Comparison of ENCODE assay signal across 13 cellular contexts in the genomic region with DNA sequence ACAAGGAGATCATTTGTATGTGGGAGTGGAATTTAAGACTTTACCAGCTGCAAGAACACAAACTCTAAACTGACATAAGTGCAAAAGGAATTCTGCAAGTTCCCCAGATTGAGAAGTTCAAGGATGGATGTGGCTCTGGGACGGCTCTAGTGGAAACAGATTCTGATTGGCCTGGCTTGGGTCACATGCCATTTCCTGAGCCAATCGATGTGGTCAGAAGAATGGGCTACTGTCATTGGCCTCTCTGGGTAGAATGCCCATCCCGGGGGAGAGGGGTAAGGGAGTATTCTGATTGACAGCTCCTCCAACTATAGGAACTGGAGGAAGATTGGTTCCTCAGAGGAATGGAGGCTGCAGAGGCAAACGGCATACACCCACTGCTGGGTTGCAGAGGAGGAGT. TPM values are rescaled to one million over a fixed set of nuclear protein-coding genes. Genes with fewer than 3 reads are reported as not detected.
DNase-seq lines count a peak whose midpoint lies in the region; ATAC-seq and TF ChIP-seq lines count a peak whose summit lies in the region.
"Had no signal": no experiment of that assay in that cellular context is flagged by ENCODE, and none has a peak within 500 bp of the region (broad histone marks: within the 10 kb centered on the region; RNA-seq: fewer than 3 reads in every experiment).

No MANE protein-coding gene starts in this region.

- CTCF ChIA-PET in activated B cell treated with CpG ODN at 0.5 μM for 24 hours (lab: Charles Lee) = interaction anchor here (3.6 to 7.2 kb wide), 2 partner anchors 43 to 199 kb away, joined by 17 to 57 read pairs; no protein-coding TSS in a partner anchor

- H3K56ac ChIP-seq in mesendoderm (ENCODE audit: low read length) = no peak overlapping the region

- no peak overlapping the region for H4K8ac ChIP-seq in mesendoderm (ENCODE audit: low read depth, low read length)

- no peaks in the 10 kb centered on the region for H3K79me2 ChIP-seq in KMS-11 (ENCODE audit: insufficient read depth, low read depth)
- no peaks in the 10 kb centered on the region for H3K79me2 ChIP-seq in mesendoderm (ENCODE audit: control insufficient read depth, insufficient read depth, low read length)
- H3K79me2 ChIP-seq: parathyroid adenoma had no signal

- intact Hi-C loops in activated B cell treated with CpG ODN at 0.5 μM for 24 hours (cut with micrococcal nuclease) = loop anchor here (5.0 to 10.0 kb wide), 3 partner anchors 208 to 1044 kb away; partner anchors contain the start of gene SRSF10

- H2AK5ac ChIP-seq in mesendoderm (ENCODE audit: low read length) = no peak overlapping the region

- no peak overlapping the region for H3K4ac ChIP-seq in mesendoderm (ENCODE audit: low read depth, low read length)

- peak overlapping the region; percentile 94; the same call in 1 of the 2 replicates for H3K27ac ChIP-seq in KMS-11
- H3K27ac ChIP-seq in mesendoderm (ENCODE audit: low read depth, low read length) = no peak overlapping the region
- H3K27ac ChIP-seq: parathyroid adenoma had no signal

- no peak for DNase-seq in activated T-cell treated with anti-CD3 and anti-CD28 coated beads, Interleukin-2, amount 50 U/mL, for 72 hours
- DNase-seq in activated T-cell treated with anti-CD3 and anti-CD28 coated beads, Interleukin-2, amount 50 U/mL, for 4 hours = no peak
- DNase-seq in activated B cell treated with CpG ODN at 0.5 μM for 24 hours = no peak
- DNase-seq in mesendoderm = peak; percentile 59
- no peak for DNase-seq in HT-29 (ENCODE audit: low spot score)
- no peak for DNase-seq in GM13976 (ENCODE audit: low spot score)
- DNase-seq: NCI-H1092, NCI-H510A had no signal

- in situ Hi-C loops in GM13976 (cut with MboI; ENCODE audit: low sequenced_read_pairs, unreplicated experiment) = no loop called here

- peaks cover 3 to 8% of the 10 kb centered on the region in 2 donors for H3K36me3 Mint-ChIP-seq in activated T-cell treated with anti-CD3 and anti-CD28 coated beads, Interleukin-2, amount 50 U/mL, for 72 hours (ENCODE audit: insufficient read depth in 2 of 2)
- H3K36me3 Mint-ChIP-seq in activated T-cell treated with anti-CD3 and anti-CD28 coated beads, Interleukin-2, amount 50 U/mL, for 4 hours (ENCODE audit: insufficient read depth) = no peaks in the 10 kb centered on the region
- H3K36me3 Mint-ChIP-seq in activated B cell treated with CpG ODN at 0.5 μM for 24 hours (ENCODE audit: low read depth) = no peaks in the 10 kb centered on the region

- H3K4me3 ChIP-seq in KMS-11 (IDR thresholded peaks at IDR 0.05; ENCODE audit: insufficient read depth, low read depth, low read length) (no peak overlapping the region), mesendoderm (ENCODE audit: low read length) (no peak overlapping the region)

- peaks cover 2 to 3% of the 10 kb centered on the region in 2 donors for H3K9me3 Mint-ChIP-seq in activated T-cell treated with anti-CD3 and anti-CD28 coated beads, Interleukin-2, amount 50 U/mL, for 72 hours
- H3K9me3 Mint-ChIP-seq in activated T-cell treated with anti-CD3 and anti-CD28 coated beads, Interleukin-2, amount 50 U/mL, for 4 hours = peaks cover 4% of the 10 kb centered on the region
- H3K9me3 Mint-ChIP-seq in activated B cell treated with CpG ODN at 0.5 μM for 24 hours = no peaks in the 10 kb centered on the region

- H3K23ac ChIP-seq in mesendoderm (ENCODE audit: low read length) = no peak overlapping the region

- no peaks in the 10 kb centered on the region for H4K20me1 ChIP-seq in KMS-11 (ENCODE audit: insufficient read depth)

- no peak overlapping the region for H2BK120ac ChIP-seq in mesendoderm (ENCODE audit: low read depth, low read length)

- TF ChIP-seq CTCF in KMS-11 (conservative IDR thresholded peaks at IDR 0.05; ENCODE audit: low read depth, low read length) (no peak), activated B cell treated with CpG ODN at 0.5 μM for 24 hours (IDR thresholded peaks at IDR 0.05) (no peak), GM13976 (IDR thresholded peaks at IDR 0.05; ENCODE audit: borderline replicate concordance, control extremely low read depth, extremely low read depth, insufficient read depth, missing control alignments) (no peak)

- H3K4me1 ChIP-seq in KMS-11 (ENCODE audit: low read depth, poor library complexity, severe bottlenecking) (peaks cover 54% of the 10 kb centered on the region), mesendoderm (ENCODE audit: control insufficient read depth, low read depth, low read length) (no peaks in the 10 kb centered on the region)
- H3K4me1 ChIP-seq: parathyroid adenoma had no signal

- POLR2A ChIA-PET in activated B cell treated with CpG ODN at 0.5 μM for 24 hours (lab: Charles Lee) = interaction anchor here (3.2 to 8.7 kb wide), 3 partner anchors 40 to 223 kb away, joined by 17 to 96 read pairs (median 49); partner anchors contain the start of gene NIPAL3

- H3K18ac ChIP-seq in mesendoderm (ENCODE audit: low read length) = no peak overlapping the region

- no peak for ATAC-seq in activated T-cell treated with anti-CD3 and anti-CD28 coated beads, Interleukin-2, amount 50 U/mL, for 72 hours (replicated peaks in 1 of 2)
- ATAC-seq in activated T-cell treated with anti-CD3 and anti-CD28 coated beads, Interleukin-2, amount 50 U/mL, for 4 hours = no peak
- ATAC-seq in activated B cell treated with CpG ODN at 0.5 μM for 24 hours (ENCODE audit: low read depth) (no peak), HG02870 (IDR thresholded peaks at IDR 0.05; ENCODE audit: unreplicated experiment) (no peak)

- 0 out of 2 replicates have a peak overlapping the region, but pooled peaks have one; percentile 62 for H3K9ac ChIP-seq in KMS-11
- no peak overlapping the region for H3K9ac ChIP-seq in mesendoderm (ENCODE audit: low read length)
- H3K9ac ChIP-seq: parathyroid adenoma had no signal

- peaks cover 82% of the 10 kb centered on the region for H3K4me1 Mint-ChIP-seq in activated T-cell treated with anti-CD3 and anti-CD28 coated beads, Interleukin-2, amount 50 U/mL, for 72 hours (ENCODE audit: low read depth)
- peaks cover 50% of the 10 kb centered on the region for H3K4me1 Mint-ChIP-seq in activated T-cell treated with anti-CD3 and anti-CD28 coated beads, Interleukin-2, amount 50 U/mL, for 4 hours (ENCODE audit: low read depth)
- peaks cover 71% of the 10 kb centered on the region for H3K4me1 Mint-ChIP-seq in activated B cell treated with CpG ODN at 0.5 μM for 24 hours

- H3K36me3 ChIP-seq in KMS-11 (ENCODE audit: insufficient read depth) (no peaks in the 10 kb centered on the region), mesendoderm (ENCODE audit: control insufficient read depth, insufficient read depth, low read length) (no peaks in the 10 kb centered on the region)

- H3K4me2 ChIP-seq in KMS-11 = peak overlapping the region; percentile 42; the same call in 1 of the 2 replicates
- no peak overlapping the region for H3K4me2 ChIP-seq in mesendoderm (ENCODE audit: low read length)

- peak overlapping the region; percentile 41 for H3K27ac Mint-ChIP-seq in activated T-cell treated with anti-CD3 and anti-CD28 coated beads, Interleukin-2, amount 50 U/mL, for 72 hours
- peak overlapping the region; percentile 98 for H3K27ac Mint-ChIP-seq in activated B cell treated with CpG ODN at 0.5 μM for 24 hours

- H3K79me1 ChIP-seq in mesendoderm (ENCODE audit: low read length) = no peaks in the 10 kb centered on the region

- H2AFZ ChIP-seq in KMS-11 (ENCODE audit: low read depth) = no peak overlapping the region
- H2AFZ ChIP-seq: parathyroid adenoma had no signal

- H2BK5ac ChIP-seq in mesendoderm (ENCODE audit: low read length) = no peak overlapping the region

- H3K27me3 Mint-ChIP-seq in activated T-cell treated with anti-CD3 and anti-CD28 coated beads, Interleukin-2, amount 50 U/mL, for 72 hours (ENCODE audit: low read depth) = no peaks in the 10 kb centered on the region
- peaks cover 2% of the 10 kb centered on the region for H3K27me3 Mint-ChIP-seq in activated T-cell treated with anti-CD3 and anti-CD28 coated beads, Interleukin-2, amount 50 U/mL, for 4 hours (ENCODE audit: low read depth)
- H3K27me3 Mint-ChIP-seq in activated B cell treated with CpG ODN at 0.5 μM for 24 hours = no peaks in the 10 kb centered on the region

- no peak overlapping the region for H3K4me3 Mint-ChIP-seq in activated T-cell treated with anti-CD3 and anti-CD28 coated beads, Interleukin-2, amount 50 U/mL, for 72 hours
- no peak overlapping the region for H3K4me3 Mint-ChIP-seq in activated T-cell treated with anti-CD3 and anti-CD28 coated beads, Interleukin-2, amount 50 U/mL, for 4 hours
- no peak overlapping the region for H3K4me3 Mint-ChIP-seq in activated B cell treated with CpG ODN at 0.5 μM for 24 hours

- H4K5ac ChIP-seq in mesendoderm (ENCODE audit: low read length) = no peak overlapping the region

- no peak overlapping the region for H2BK15ac ChIP-seq in mesendoderm (replicated peaks; ENCODE audit: low read depth)

- no CpG with 5 or more reads among the region's 4 CpGs for WGBS in mesendoderm (ENCODE audit: extremely low coverage, insufficient coverage, low lambda C conversion rate)

- no peaks in the 10 kb centered on the region for H3K27me3 ChIP-seq in KMS-11 (ENCODE audit: insufficient read depth, low read depth)
- no peaks in the 10 kb centered on the region for H3K27me3 ChIP-seq in mesendoderm (ENCODE audit: insufficient read depth, low read length, poor library complexity)

RNA-seq across cellular contexts. Expression of gene IFNLR1, which starts 6.0 kb away (rescaled TPM):
- 10 to 100 TPM; 11.8 to 19.2 TPM for total RNA-seq in activated T-cell treated with anti-CD3 and anti-CD28 coated beads, Interleukin-2, amount 50 U/mL, for 72 hours
- total RNA-seq in activated T-cell treated with anti-CD3 and anti-CD28 coated beads, Interleukin-2, amount 50 U/mL, for 4 hours = 1 to 10 TPM; 3.4 to 5.1 (median 4.6) TPM
- 38.6 and 39.2 TPM in 2 replicates for total RNA-seq in activated B cell treated with CpG ODN at 0.5 μM for 24 hours
- 7.5 TPM for polyA plus RNA-seq in mesendoderm (2013, experiment 1 of 2)
- polyA plus RNA-seq in mesendoderm (2013, experiment 2 of 2) = 6.8 TPM
- 3.3 and 3.5 TPM in 2 replicates for total RNA-seq in HT-29 (2014; rRNA removed; shearing (Covaris generic))

RNA-seq across cellular contexts. Expression of gene IL22RA1, which starts 50.1 kb away (rescaled TPM):
- total RNA-seq in activated T-cell treated with anti-CD3 and anti-CD28 coated beads, Interleukin-2, amount 50 U/mL, for 72 hours = not detected
- total RNA-seq in activated T-cell treated with anti-CD3 and anti-CD28 coated beads, Interleukin-2, amount 50 U/mL, for 4 hours = under 1 TPM in 1 of 3 donors, not detected in 2; 0.08 TPM
- total RNA-seq in activated B cell treated with CpG ODN at 0.5 μM for 24 hours = 0.09 TPM in 1 of 2 replicates, not detected in the other
- polyA plus RNA-seq in mesendoderm (2013, experiment 1 of 2) = 0.14 TPM
- polyA plus RNA-seq in mesendoderm (2013, experiment 2 of 2) = 0.11 TPM
- total RNA-seq in HT-29 (2014; rRNA removed; shearing (Covaris generic)) = 21.7 and 32.8 TPM in 2 replicates
- total RNA-seq: epithelial cell of proximal tubule, mesenteric fat pad had no signal

Comparison
In these comparisons a context has a peak if more than half of its experiments do, and no peak if none do; other contexts are left out.
1. RNA of gene IL22RA1, which starts 50.1 kb away (total RNA-seq): 21.7 to 32.8 TPM in HT-29; 0.09 TPM in activated B cell treated with CpG ODN at 0.5 μM for 24 hours, 0.08 TPM in activated T-cell treated with anti-CD3 and anti-CD28 coated beads, Interleukin-2, amount 50 U/mL, for 4 hours and not detected in activated T-cell treated with anti-CD3 and anti-CD28 coated beads, Interleukin-2, amount 50 U/mL, for 72 hours; every median in the first group is over 10 times any median in the second.